Comparison of ENCODE assay signal across 9 cellular contexts in the genomic region with DNA sequence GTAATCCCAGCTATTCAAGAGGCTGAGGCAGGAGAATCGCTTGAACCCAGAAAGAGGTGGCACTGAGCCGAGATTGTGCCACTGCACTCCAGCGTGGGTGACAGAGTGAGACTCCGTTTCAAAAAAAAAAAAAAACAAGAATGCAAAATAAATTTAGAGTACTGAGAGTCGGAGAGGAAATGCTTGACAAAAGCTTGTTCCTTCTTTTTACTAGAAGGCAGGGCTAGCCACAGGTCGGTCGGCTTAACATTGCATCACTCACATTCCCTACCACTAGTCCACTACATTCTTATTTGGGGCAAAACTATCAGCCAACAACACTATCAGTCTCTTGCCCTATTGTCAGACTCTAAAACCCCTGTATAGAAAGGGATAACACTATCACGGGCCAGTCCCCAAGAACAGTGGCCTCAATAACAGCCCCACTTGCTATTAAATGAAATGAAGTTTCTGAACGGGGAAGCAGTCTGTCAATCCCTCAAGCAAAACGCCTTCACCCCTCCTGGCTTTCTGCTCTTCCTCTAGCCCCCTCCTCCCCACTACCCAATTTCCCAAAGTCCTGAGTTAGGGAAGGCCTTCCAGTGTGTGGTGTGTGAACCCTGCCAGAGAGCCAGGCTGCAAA. TPM values are rescaled to one million over a fixed set of nuclear protein-coding genes. Genes with fewer than 3 reads are reported as not detected.
DNase-seq lines count a peak whose midpoint lies in the region; ATAC-seq and TF ChIP-seq lines count a peak whose summit lies in the region.
"Had no signal": no experiment of that assay in that cellular context is flagged by ENCODE, and none has a peak within 500 bp of the region (broad histone marks: within the 10 kb centered on the region; RNA-seq: fewer than 3 reads in every experiment).

No MANE protein-coding gene starts in this region.

- peak overlapping the region; percentile 93 to 98 for H3K27ac ChIP-seq in SK-N-SH (ENCODE audit: low read depth in 2 of 2, low read length in 1 of 2)
- peak overlapping the region; percentile 98 for H3K27ac ChIP-seq in naive thymus-derived CD4-positive, alpha-beta T cell (ENCODE audit: low read depth, low read length)

- no peak overlapping the region for H2AFZ ChIP-seq in SK-N-SH (ENCODE audit: low read depth)

- peak overlapping the region; percentile 96 for H3K9ac ChIP-seq in SK-N-SH
- peak overlapping the region; percentile 95 for H3K9ac ChIP-seq in endocrine pancreas (ENCODE audit: control insufficient read depth, insufficient read depth, low read length)

- peaks cover 21 to 66% (median 52%) of the 10 kb centered on the region in 7 donors for H3K4me1 Mint-ChIP-seq in naive thymus-derived CD4-positive, alpha-beta T cell

- POLR2A ChIA-PET in SK-N-SH (lab: Yijun Ruan, JAX): interaction anchor here (0.7 to 3.0 kb wide), 5 partner anchors 13 to 93 kb away, joined by 3 to 23 read pairs (median 7); a partner anchor contains a TSS
- POLR2A ChIA-PET in naive thymus-derived CD4-positive, alpha-beta T cell (lab: Charles Lee): interaction anchor here (0.5 to 3.8 kb wide), 14 partner anchors 9 to 419 kb away, joined by 3 to 61 read pairs (median 14); a partner anchor contains a TSS

- no peak for TF ChIP-seq RAD21 in SK-N-SH (IDR thresholded peaks at IDR 0.05; ENCODE audit: low read length)

- TF ChIP-seq EP300 in SK-N-SH (IDR thresholded peaks at IDR 0.05; ENCODE audit: borderline replicate concordance in 1 of 2, low read depth in 1 of 2, low read length in 1 of 2): no peak

- no peaks in the 10 kb centered on the region for H3K9me3 Mint-ChIP-seq in naive thymus-derived CD4-positive, alpha-beta T cell

- no peak for TF ChIP-seq CTCF in SK-N-SH (IDR thresholded peaks at IDR 0.05)

- DNase-seq in SK-N-SH: no peak
- DNase-seq in RPMI7951 (ENCODE audit: low read depth): peak; percentile 32
- peak in 4 of 9 donors; percentile 11 to 27 (median 22) for DNase-seq in naive thymus-derived CD4-positive, alpha-beta T cell
- DNase-seq in DMS 273 treated with DMSO at 0.1 percent for 48 hours (lab: John Stamatoyannopoulos, UW): no peak
- DNase-seq in NCI-H2107 (lab: John Stamatoyannopoulos, UW): no peak

- H3K36me3 ChIP-seq in SK-N-SH (replicated peaks in 1 of 2; ENCODE audit: control insufficient read depth in 1 of 2, insufficient read depth in 2 of 2, low read length in 1 of 2) (peaks cover 5 to 7% of the 10 kb centered on the region in 2 experiments), endocrine pancreas (ENCODE audit: control insufficient read depth, insufficient read depth, low read length) (no peaks in the 10 kb centered on the region)
- peaks cover 0 to 10% (median 0%) of the 10 kb centered on the region in 3 experiments for H3K36me3 ChIP-seq in naive thymus-derived CD4-positive, alpha-beta T cell (ENCODE audit: control insufficient read depth in 2 of 3, insufficient read depth in 3 of 3, low read length in 3 of 3)

- H3K9me3 ChIP-seq in SK-N-SH (no peaks in the 10 kb centered on the region), endocrine pancreas (ENCODE audit: control insufficient read depth, low read length) (no peaks in the 10 kb centered on the region)
- H3K9me3 ChIP-seq in naive thymus-derived CD4-positive, alpha-beta T cell (ENCODE audit: control insufficient read depth in 2 of 3, low read length in 3 of 3): no peaks in the 10 kb centered on the region

- CTCF ChIA-PET in SK-N-SH (lab: Yijun Ruan, JAX): interaction anchor here (1.4 to 4.1 kb wide), 5 partner anchors 14 to 244 kb away, joined by 4 to 47 read pairs (median 23); a partner anchor contains a TSS
- CTCF ChIA-PET in naive thymus-derived CD4-positive, alpha-beta T cell (lab: Charles Lee): interaction anchor here (1.1 to 3.5 kb wide), 9 partner anchors 15 to 416 kb away, joined by 3 to 38 read pairs (median 5); a partner anchor contains a TSS

- H4K20me1 ChIP-seq in SK-N-SH (ENCODE audit: insufficient read depth): no peaks in the 10 kb centered on the region

- ATAC-seq in SK-N-SH treated with all-trans-retinoic acid at 6 μM for 48 hours: no peak
- no peak for ATAC-seq in naive thymus-derived CD4-positive, alpha-beta T cell
- ATAC-seq in HG03439 (IDR thresholded peaks at IDR 0.05; ENCODE audit: unreplicated experiment): no peak

- H3K36me3 Mint-ChIP-seq in naive thymus-derived CD4-positive, alpha-beta T cell: peaks cover 0 to 9% (median 0%) of the 10 kb centered on the region in 5 donors

- peak overlapping the region; percentile 97 to 100 (median 99) for H3K27ac Mint-ChIP-seq in naive thymus-derived CD4-positive, alpha-beta T cell

- H3K4me3 ChIP-seq in SK-N-SH (ENCODE audit: low read depth in 2 of 2, low read length in 1 of 2) (peak overlapping the region; percentile 71 to 85), endocrine pancreas (ENCODE audit: control insufficient read depth, insufficient read depth, low read length) (peak overlapping the region; percentile 60)
- H3K4me3 ChIP-seq in naive thymus-derived CD4-positive, alpha-beta T cell (ENCODE audit: low read length): peak overlapping the region; percentile 82

- WGBS in SK-N-SH (ENCODE audit: low lambda C conversion rate): 25% methylated on average over 10 of the region's 10 CpGs

- H3K27me3 Mint-ChIP-seq in naive thymus-derived CD4-positive, alpha-beta T cell: peaks cover 0 to 3% (median 0%) of the 10 kb centered on the region in 5 donors

- H3K79me2 ChIP-seq in SK-N-SH (ENCODE audit: insufficient read depth): peaks cover 53% of the 10 kb centered on the region

- H3F3A ChIP-seq in SK-N-SH (replicated peaks; ENCODE audit: insufficient read depth): peaks cover 22% of the 10 kb centered on the region

- peak overlapping the region; percentile 80 for H3K4me2 ChIP-seq in SK-N-SH

- H3K4me3 Mint-ChIP-seq in naive thymus-derived CD4-positive, alpha-beta T cell: peak overlapping the region; percentile 92 to 100 (median 98)

- H3K9me2 ChIP-seq in SK-N-SH: no peaks in the 10 kb centered on the region

- no peaks in the 10 kb centered on the region for H3K27me3 ChIP-seq in SK-N-SH (ENCODE audit: insufficient read depth)
- no peaks in the 10 kb centered on the region for H3K27me3 ChIP-seq in endocrine pancreas (ENCODE audit: control insufficient read depth, insufficient read depth, low read length)
- H3K27me3 ChIP-seq in naive thymus-derived CD4-positive, alpha-beta T cell (ENCODE audit: control insufficient read depth in 2 of 2, insufficient read depth in 2 of 2, low read length in 2 of 2): no peaks in the 10 kb centered on the region

- H3K4me1 ChIP-seq in SK-N-SH (ENCODE audit: control insufficient read depth in 1 of 2, insufficient read depth in 2 of 2, low read depth in 1 of 2, low read length in 1 of 2): peaks cover 13 to 22% of the 10 kb centered on the region in 2 experiments; a peak in 2 of 4 replicates
- peaks cover 4% of the 10 kb centered on the region for H3K4me1 ChIP-seq in endocrine pancreas (ENCODE audit: control insufficient read depth, insufficient read depth, low read length)
- peaks cover 22 to 27% of the 10 kb centered on the region in 2 donors for H3K4me1 ChIP-seq in naive thymus-derived CD4-positive, alpha-beta T cell (ENCODE audit: control insufficient read depth in 2 of 2, insufficient read depth in 2 of 2, low read length in 2 of 2)

- intact Hi-C loops in naive thymus-derived CD4-positive, alpha-beta T cell (cut with micrococcal nuclease): loop anchor here (1.0 to 5.0 kb wide), 6 partner anchors 68 to 867 kb away; a partner anchor contains a TSS

TF ChIP-seq in SK-N-SH, 30 proteins besides CTCF, POLR2A, EP300 and RAD21:
- TF ChIP-seq GATA2 (CRISPR knock-in tag; IDR thresholded peaks at IDR 0.05) (no peak), POLR2AphosphoS5 (IDR thresholded peaks at IDR 0.05; ENCODE audit: low read depth, low read length) (peak; percentile 54; the same call in 1 of the 2 replicates)

TF ChIP-seq in SK-N-SH treated with all-trans-retinoic acid at 6 μM for 48 hours, 23 proteins besides CTCF, POLR2A, EP300 and RAD21 (continues in another document):
- TF ChIP-seq ZNF70 (CRISPR knock-in tag; IDR thresholded peaks at IDR 0.05) (no peak), ZNF8 (CRISPR knock-in tag; IDR thresholded peaks at IDR 0.05) (no peak), ZFP3 (CRISPR knock-in tag; IDR thresholded peaks at IDR 0.05) (no peak), ZNF565 (CRISPR knock-in tag; conservative IDR thresholded peaks at IDR 0.05; ENCODE audit: low read depth) (no peak)

RNA-seq across cellular contexts. Expression of a gene that starts 1.0 kb away (rescaled TPM):
- polyA plus RNA-seq in SK-N-SH (2012; rRNA removed): 127 and 147 TPM in 2 replicates
- 76.4 and 113 TPM in 2 replicates for polyA plus RNA-seq in SK-N-SH (2012; cell fraction: cytosol; rRNA removed)
- polyA plus RNA-seq in SK-N-SH (2012; cell fraction: nucleus; rRNA removed): 99.8 and 124 TPM in 2 replicates
- 31.4 and 37.7 TPM in 2 replicates for total RNA-seq in RPMI7951 (2014; rRNA removed; shearing (Covaris generic))
- total RNA-seq in naive thymus-derived CD4-positive, alpha-beta T cell: 10 to 100 TPM; 31.4 to 44.9 (median 43.1) TPM
- polyA plus RNA-seq in naive thymus-derived CD4-positive, alpha-beta T cell: 10 to 100 TPM; 29.4 to 45.8 TPM

RNA-seq across cellular contexts. Expression of a gene that starts 3.4 kb away (rescaled TPM):
- polyA plus RNA-seq in SK-N-SH (2012; rRNA removed): 49.3 and 52.3 TPM in 2 replicates
- polyA plus RNA-seq in SK-N-SH (2012; cell fraction: cytosol; rRNA removed): 52.7 and 53.6 TPM in 2 replicates
- polyA plus RNA-seq in SK-N-SH (2012; cell fraction: nucleus; rRNA removed): 12.7 and 13.1 TPM in 2 replicates
- total RNA-seq in RPMI7951 (2014; rRNA removed; shearing (Covaris generic)): 68.1 and 72.1 TPM in 2 replicates
- 10 to 100 TPM in 3 of 5 experiments, 1 to 10 TPM in 2; 9.2 to 61.2 (median 11.8) TPM for total RNA-seq in naive thymus-derived CD4-positive, alpha-beta T cell
- polyA plus RNA-seq in naive thymus-derived CD4-positive, alpha-beta T cell: 1 to 10 TPM; 1.0 to 1.6 TPM

RNA-seq across cellular contexts. Expression of a gene that starts 9.1 kb away (rescaled TPM):
- 0.12 TPM in 1 of 2 replicates, not detected in the other for polyA plus RNA-seq in SK-N-SH (2012; rRNA removed)
- not detected in 2 replicates for polyA plus RNA-seq in SK-N-SH (2012; cell fraction: cytosol; rRNA removed)
- 0.59 and 0.77 TPM in 2 replicates for polyA plus RNA-seq in SK-N-SH (2012; cell fraction: nucleus; rRNA removed)
- total RNA-seq in RPMI7951 (2014; rRNA removed; shearing (Covaris generic)): 0.36 TPM in 1 of 2 replicates, not detected in the other
- total RNA-seq in naive thymus-derived CD4-positive, alpha-beta T cell: 1 to 10 TPM in 1 of 5 experiments, under 1 TPM in 2, not detected in 2; 0.43 to 1.2 (median 0.77) TPM
- not detected for polyA plus RNA-seq in naive thymus-derived CD4-positive, alpha-beta T cell
- total RNA-seq: dermis microvascular lymphatic vessel endothelial cell had no signal

RNA-seq across cellular contexts. Expression of a gene that starts 31.4 kb away (rescaled TPM):
- polyA plus RNA-seq in SK-N-SH (2012; rRNA removed): 64.3 and 73.0 TPM in 2 replicates
- polyA plus RNA-seq in SK-N-SH (2012; cell fraction: cytosol; rRNA removed): 41.9 and 47.1 TPM in 2 replicates
- 145 and 203 TPM in 2 replicates for polyA plus RNA-seq in SK-N-SH (2012; cell fraction: nucleus; rRNA removed)
- total RNA-seq in RPMI7951 (2014; rRNA removed; shearing (Covaris generic)): 29.8 and 35.7 TPM in 2 replicates
- total RNA-seq in naive thymus-derived CD4-positive, alpha-beta T cell: 100 to 1,000 TPM; 118 to 187 (median 149) TPM
- 10 to 100 TPM; 64.6 to 88.9 TPM for polyA plus RNA-seq in naive thymus-derived CD4-positive, alpha-beta T cell

RNA-seq across cellular contexts. Expression of a gene that starts 37.5 kb away (rescaled TPM):
- polyA plus RNA-seq in SK-N-SH (2012; rRNA removed): 22.5 and 23.4 TPM in 2 replicates
- 9.9 and 14.0 TPM in 2 replicates for polyA plus RNA-seq in SK-N-SH (2012; cell fraction: cytosol; rRNA removed)
- 82.4 and 85.1 TPM in 2 replicates for polyA plus RNA-seq in SK-N-SH (2012; cell fraction: nucleus; rRNA removed)
- 8.7 and 10.6 TPM in 2 replicates for total RNA-seq in RPMI7951 (2014; rRNA removed; shearing (Covaris generic))
- 10 to 100 TPM; 26.9 to 64.4 (median 40.7) TPM for total RNA-seq in naive thymus-derived CD4-positive, alpha-beta T cell
- 1 to 10 TPM; 5.1 to 8.2 TPM for polyA plus RNA-seq in naive thymus-derived CD4-positive, alpha-beta T cell
